1 cellular context compared by ENCODE assay signal in the genomic region with DNA sequence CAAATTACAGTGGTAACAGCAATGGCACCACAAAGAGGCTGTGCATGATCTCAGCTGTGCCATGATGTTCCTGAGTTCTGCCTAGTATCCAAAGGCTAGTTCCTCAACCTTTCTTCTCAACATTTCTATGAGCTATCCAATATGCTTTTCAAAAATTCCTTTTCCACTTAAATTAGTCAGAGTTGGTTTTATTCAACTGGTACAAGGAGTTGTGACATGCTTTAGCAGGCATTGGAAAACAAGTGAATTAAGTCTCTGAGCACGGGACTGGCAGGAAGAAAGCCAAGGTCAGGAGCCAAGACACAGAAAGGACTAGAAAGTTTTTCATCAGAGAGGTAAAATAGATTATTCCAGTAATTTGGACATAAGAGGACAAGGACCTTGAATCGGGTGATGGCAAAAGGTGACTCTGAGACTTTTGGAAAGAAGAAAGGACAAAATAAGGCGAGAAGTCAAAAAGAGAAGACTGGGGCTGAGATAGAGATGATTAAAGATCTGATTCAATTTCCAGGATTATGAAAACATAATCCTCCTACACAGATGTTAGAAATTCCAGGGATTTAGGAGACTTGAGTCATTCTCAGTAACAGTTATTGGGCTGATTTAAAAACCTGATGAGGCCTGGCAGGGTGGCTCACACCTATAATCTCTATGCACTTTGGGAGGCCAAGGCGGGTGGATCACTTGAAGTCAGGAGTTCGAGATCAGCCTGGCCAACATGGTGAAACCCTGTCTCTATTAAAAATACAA.
TF ChIP-seq lines count a peak whose summit lies in the region.

No MANE protein-coding gene starts in this region.

TF ChIP-seq in SK-N-SH, 30 proteins besides CTCF, POLR2A, EP300 and RAD21:
- no peak for TF ChIP-seq FOSL2 (IDR thresholded peaks at IDR 0.05; ENCODE audit: borderline replicate concordance, low read depth)
- TF ChIP-seq CHD2 (IDR thresholded peaks at IDR 0.05; ENCODE audit: low read length, partially characterized antibody), result no peak
- no peak for TF ChIP-seq POLR2AphosphoS5 (IDR thresholded peaks at IDR 0.05; ENCODE audit: low read depth, low read length)
- no peak for TF ChIP-seq EZH2phosphoT487 (IDR thresholded peaks at IDR 0.05; ENCODE audit: borderline replicate concordance, low read depth)
- TF ChIP-seq, protein P1, sequence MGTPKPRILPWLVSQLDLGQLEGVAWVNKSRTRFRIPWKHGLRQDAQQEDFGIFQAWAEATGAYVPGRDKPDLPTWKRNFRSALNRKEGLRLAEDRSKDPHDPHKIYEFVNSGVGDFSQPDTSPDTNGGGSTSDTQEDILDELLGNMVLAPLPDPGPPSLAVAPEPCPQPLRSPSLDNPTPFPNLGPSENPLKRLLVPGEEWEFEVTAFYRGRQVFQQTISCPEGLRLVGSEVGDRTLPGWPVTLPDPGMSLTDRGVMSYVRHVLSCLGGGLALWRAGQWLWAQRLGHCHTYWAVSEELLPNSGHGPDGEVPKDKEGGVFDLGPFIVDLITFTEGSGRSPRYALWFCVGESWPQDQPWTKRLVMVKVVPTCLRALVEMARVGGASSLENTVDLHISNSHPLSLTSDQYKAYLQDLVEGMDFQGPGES (IDR thresholded peaks at IDR 0.05; ENCODE audit: low read depth, low read length), result no peak
- TF ChIP-seq, protein P2, sequence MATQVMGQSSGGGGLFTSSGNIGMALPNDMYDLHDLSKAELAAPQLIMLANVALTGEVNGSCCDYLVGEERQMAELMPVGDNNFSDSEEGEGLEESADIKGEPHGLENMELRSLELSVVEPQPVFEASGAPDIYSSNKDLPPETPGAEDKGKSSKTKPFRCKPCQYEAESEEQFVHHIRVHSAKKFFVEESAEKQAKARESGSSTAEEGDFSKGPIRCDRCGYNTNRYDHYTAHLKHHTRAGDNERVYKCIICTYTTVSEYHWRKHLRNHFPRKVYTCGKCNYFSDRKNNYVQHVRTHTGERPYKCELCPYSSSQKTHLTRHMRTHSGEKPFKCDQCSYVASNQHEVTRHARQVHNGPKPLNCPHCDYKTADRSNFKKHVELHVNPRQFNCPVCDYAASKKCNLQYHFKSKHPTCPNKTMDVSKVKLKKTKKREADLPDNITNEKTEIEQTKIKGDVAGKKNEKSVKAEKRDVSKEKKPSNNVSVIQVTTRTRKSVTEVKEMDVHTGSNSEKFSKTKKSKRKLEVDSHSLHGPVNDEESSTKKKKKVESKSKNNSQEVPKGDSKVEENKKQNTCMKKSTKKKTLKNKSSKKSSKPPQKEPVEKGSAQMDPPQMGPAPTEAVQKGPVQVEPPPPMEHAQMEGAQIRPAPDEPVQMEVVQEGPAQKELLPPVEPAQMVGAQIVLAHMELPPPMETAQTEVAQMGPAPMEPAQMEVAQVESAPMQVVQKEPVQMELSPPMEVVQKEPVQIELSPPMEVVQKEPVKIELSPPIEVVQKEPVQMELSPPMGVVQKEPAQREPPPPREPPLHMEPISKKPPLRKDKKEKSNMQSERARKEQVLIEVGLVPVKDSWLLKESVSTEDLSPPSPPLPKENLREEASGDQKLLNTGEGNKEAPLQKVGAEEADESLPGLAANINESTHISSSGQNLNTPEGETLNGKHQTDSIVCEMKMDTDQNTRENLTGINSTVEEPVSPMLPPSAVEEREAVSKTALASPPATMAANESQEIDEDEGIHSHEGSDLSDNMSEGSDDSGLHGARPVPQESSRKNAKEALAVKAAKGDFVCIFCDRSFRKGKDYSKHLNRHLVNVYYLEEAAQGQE (IDR thresholded peaks at IDR 0.05; ENCODE audit: low read depth, low read length), result no peak
- TF ChIP-seq SIN3A (IDR thresholded peaks at IDR 0.05; ENCODE audit: borderline replicate concordance, low read depth, low read length), result no peak
- TF ChIP-seq ELF1 (IDR thresholded peaks at IDR 0.05), result no peak
- no peak for TF ChIP-seq MEF2A (IDR thresholded peaks at IDR 0.05; ENCODE audit: borderline replicate concordance, low read depth)
- TF ChIP-seq NRF1 (IDR thresholded peaks at IDR 0.05; ENCODE audit: low read depth, low read length), result no peak
- TF ChIP-seq, protein P3, sequence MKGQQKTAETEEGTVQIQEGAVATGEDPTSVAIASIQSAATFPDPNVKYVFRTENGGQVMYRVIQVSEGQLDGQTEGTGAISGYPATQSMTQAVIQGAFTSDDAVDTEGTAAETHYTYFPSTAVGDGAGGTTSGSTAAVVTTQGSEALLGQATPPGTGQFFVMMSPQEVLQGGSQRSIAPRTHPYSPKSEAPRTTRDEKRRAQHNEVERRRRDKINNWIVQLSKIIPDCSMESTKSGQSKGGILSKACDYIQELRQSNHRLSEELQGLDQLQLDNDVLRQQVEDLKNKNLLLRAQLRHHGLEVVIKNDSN (IDR thresholded peaks at IDR 0.05; ENCODE audit: borderline replicate concordance, low read depth), result no peak
- TF ChIP-seq FOXJ3 (CRISPR knock-in tag; IDR thresholded peaks at IDR 0.05), result no peak
- no peak for TF ChIP-seq RCOR1 (IDR thresholded peaks at IDR 0.05; ENCODE audit: low read length)
- TF ChIP-seq SMC3 (IDR thresholded peaks at IDR 0.05; ENCODE audit: low read depth, low read length), result no peak
- TF ChIP-seq, protein P4, sequence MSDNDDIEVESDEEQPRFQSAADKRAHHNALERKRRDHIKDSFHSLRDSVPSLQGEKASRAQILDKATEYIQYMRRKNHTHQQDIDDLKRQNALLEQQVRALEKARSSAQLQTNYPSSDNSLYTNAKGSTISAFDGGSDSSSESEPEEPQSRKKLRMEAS (IDR thresholded peaks at IDR 0.05; ENCODE audit: low read depth), result no peak
- no peak for TF ChIP-seq FOXM1 (IDR thresholded peaks at IDR 0.05; ENCODE audit: low read depth)
- no peak for TF ChIP-seq JUND (IDR thresholded peaks at IDR 0.05)
